Comparison of ENCODE assay signal across 21 cellular contexts in genomic region chr16:86256995-86257394, GRCh38.
"Had no signal": no experiment of that assay in that cellular context is flagged by ENCODE, and none has a peak within 500 bp of the region (broad histone marks: within the 10 kb centered on the region; RNA-seq: fewer than 3 reads in every experiment).

No MANE protein-coding gene starts in this region.

- H3K9ac ChIP-seq: neural progenitor cell had no signal

- ATAC-seq: esophagus mucosa; gastrocnemius medialis; left lobe of liver; natural killer cell treated with Interleukin-12 subunit alpha and Interleukin-12 subunit beta and Interleukin-15 and Interleukin-18, amount 100 ng/mL, for 72 hours; right cardiac atrium; stimulated activated memory B cell treated with anti-CD40 and anti-IgM and Interleukin-4, amounts not matched to agents 10 μg/mL and 1 μg/mL and 100 μg/mL, for 72 hours; upper lobe of right lung had no signal

- H3K4me1 Mint-ChIP-seq: mesothelial cell of epicardium; neural progenitor cell; stimulated activated memory B cell treated with anti-CD40 and anti-IgM and Interleukin-4, amounts not matched to agents 10 μg/mL and 1 μg/mL and 100 μg/mL, for 72 hours had no signal

- H3K4me3 Mint-ChIP-seq: mesothelial cell of epicardium; natural killer cell treated with Interleukin-12 subunit alpha and Interleukin-12 subunit beta and Interleukin-15 and Interleukin-18, amount 100 ng/mL, for 72 hours; neural progenitor cell; stimulated activated memory B cell treated with anti-CD40 and anti-IgM and Interleukin-4, amounts not matched to agents 10 μg/mL and 1 μg/mL and 100 μg/mL, for 72 hours; stimulated activated naive CD8-positive, alpha-beta T cell treated with anti-CD3 and anti-CD28 coated beads, Interleukin-15, Interleukin-2, amounts not matched to agents 100 ng/mL and 50 ng/mL, for 24 hours had no signal

- H3K27me3 ChIP-seq: ovary, testis, tibial nerve, upper lobe of right lung had no signal

- H3K4me1 ChIP-seq: gastrocnemius medialis, neural progenitor cell, spleen, testis, tibial nerve had no signal

- H3K27ac Mint-ChIP-seq: mesothelial cell of epicardium; natural killer cell treated with Interleukin-12 subunit alpha and Interleukin-12 subunit beta and Interleukin-15 and Interleukin-18, amount 100 ng/mL, for 72 hours; neural progenitor cell; stimulated activated memory B cell treated with anti-CD40 and anti-IgM and Interleukin-4, amounts not matched to agents 10 μg/mL and 1 μg/mL and 100 μg/mL, for 72 hours; stimulated activated naive CD8-positive, alpha-beta T cell treated with anti-CD3 and anti-CD28 coated beads, Interleukin-15, Interleukin-2, amounts not matched to agents 100 ng/mL and 50 ng/mL, for 24 hours had no signal

- H2AFZ ChIP-seq: neural progenitor cell had no signal

- H3K4me3 ChIP-seq: coronary artery, gastrocnemius medialis, neural progenitor cell, ovary, spleen, testis, tibial nerve, upper lobe of right lung had no signal

- DNase-seq: effector CD4-positive, alpha-beta T cell; gastrocnemius medialis; mammary epithelial cell; nucleus accumbens; ovary; right cardiac atrium; spleen; stimulated activated CD4-positive, alpha-beta T cell treated with anti-CD3 and anti-CD28 coated beads, Interleukin-15, amount 100 ng/mL, for 24 hours; stimulated activated CD4-positive, alpha-beta T cell treated with anti-CD3 and anti-CD28 coated beads, Interleukin-1b, Interleukin-23, amount 100 ng/mL, for 48 hours; stimulated activated CD4-positive, alpha-beta T cell treated with anti-CD3 and anti-CD28 coated beads, Interleukin-4, amount 100 ng/mL, for 24 hours; testis; upper lobe of right lung had no signal

- H3K36me3 ChIP-seq: gastrocnemius medialis, neural progenitor cell, ovary, spleen, tibial nerve, upper lobe of right lung had no signal

- H3K27ac ChIP-seq: coronary artery, gastrocnemius medialis, neural progenitor cell, ovary, spleen, testis, tibial nerve, upper lobe of right lung had no signal

- H3K9me3 ChIP-seq: gastrocnemius medialis, ovary, testis, upper lobe of right lung had no signal

- H3K4me2 ChIP-seq: neural progenitor cell had no signal

- H3K36me3 Mint-ChIP-seq: mesothelial cell of epicardium; natural killer cell treated with Interleukin-12 subunit alpha and Interleukin-12 subunit beta and Interleukin-15 and Interleukin-18, amount 100 ng/mL, for 72 hours; neural progenitor cell; stimulated activated memory B cell treated with anti-CD40 and anti-IgM and Interleukin-4, amounts not matched to agents 10 μg/mL and 1 μg/mL and 100 μg/mL, for 72 hours had no signal
